ENCODE assay signal across 8 cellular contexts in the genomic region with DNA sequence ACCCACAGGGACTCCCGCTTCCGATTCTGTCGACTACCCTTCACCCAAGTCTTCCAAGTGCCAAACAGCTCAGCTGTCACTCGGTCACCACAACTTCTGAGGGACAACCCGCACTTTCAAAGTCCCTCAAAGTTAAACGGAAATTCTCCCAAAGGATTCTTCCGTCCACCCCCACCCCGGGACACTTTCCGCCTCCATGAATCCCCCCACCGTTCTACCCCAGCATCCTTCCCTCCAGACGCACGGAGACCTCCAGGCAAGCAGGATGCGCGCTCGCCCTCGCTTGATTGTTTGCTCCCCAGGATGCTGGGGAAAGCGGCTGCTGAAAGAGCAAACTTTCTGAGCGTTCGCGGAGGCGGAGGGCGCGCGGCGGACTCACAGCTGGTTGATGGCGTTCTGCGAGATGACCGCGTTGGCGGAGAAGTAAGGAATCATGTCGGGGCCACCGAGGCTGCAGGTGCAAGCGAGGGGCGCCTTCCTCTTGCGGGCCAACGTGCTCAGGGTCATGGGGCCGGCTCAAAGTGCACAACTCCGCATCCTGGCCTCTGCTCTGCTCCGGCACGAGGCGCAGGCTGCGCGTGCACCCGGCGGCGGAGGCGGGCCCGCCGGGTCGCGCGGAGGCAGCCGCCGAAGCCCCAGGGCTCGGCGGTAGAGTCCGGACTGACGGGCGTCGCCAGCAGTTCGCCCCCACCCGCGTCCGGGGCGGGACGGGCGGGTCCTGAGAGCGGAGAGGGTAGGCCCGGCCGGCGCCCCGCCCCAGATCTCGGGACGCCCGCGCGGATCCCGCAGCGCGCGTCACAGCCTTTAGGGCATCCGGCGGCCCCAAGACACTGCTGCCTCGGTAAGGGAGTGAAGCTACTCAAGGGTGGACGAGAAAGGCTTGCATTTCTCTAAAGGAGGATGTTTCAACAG.
DNase-seq lines count a peak whose midpoint lies in the region; ATAC-seq and TF ChIP-seq lines count a peak whose summit lies in the region.

No MANE protein-coding gene starts in this region.

- H4K20me1 ChIP-seq in GM23338 (replicated peaks; ENCODE audit: insufficient read depth), result no peaks in the 10 kb centered on the region

- H3K27me3 Mint-ChIP-seq in GM23338 (ENCODE audit: insufficient read depth, low read depth, poor library complexity), result peaks cover 10% of the 10 kb centered on the region

- peak overlapping the region; percentile 90 for H3K4me3 ChIP-seq in GM23338
- peak overlapping the region; percentile 66 for H3K4me3 ChIP-seq in astrocyte of the cerebellum (ENCODE audit: low read depth, low read length)
- peak overlapping the region; percentile 36 to 43 for H3K4me3 ChIP-seq in aorta (ENCODE audit: low read length in 2 of 2)

- H2AFZ ChIP-seq in GM23338, result peak overlapping the region; percentile 88; the same call in 1 of the 2 replicates

- intact Hi-C loops in aorta (cut with DNase I), result no loop called here

- H3K27ac Mint-ChIP-seq in GM23338, result no peak overlapping the region

- H3F3A ChIP-seq in GM23338 (replicated peaks; ENCODE audit: low read depth), result no peaks in the 10 kb centered on the region; the same call in 1 of the 2 replicates

- H3K27me3 ChIP-seq in GM23338 (ENCODE audit: insufficient read depth) (peaks cover 16% of the 10 kb centered on the region), aorta (ENCODE audit: control insufficient read depth in 1 of 2, insufficient read depth in 2 of 2, low read length in 1 of 2) (no peaks in the 10 kb centered on the region)

- peaks cover 12% of the 10 kb centered on the region; the same call in 2 of the 3 replicates for H3K4me1 Mint-ChIP-seq in GM23338

- H3K4me1 ChIP-seq in GM23338 (ENCODE audit: insufficient read depth) (peaks cover 7% of the 10 kb centered on the region), aorta (ENCODE audit: control insufficient read depth in 1 of 2, insufficient read depth in 2 of 2, low read length in 2 of 2) (peaks cover 0 to 6% of the 10 kb centered on the region in 2 donors)

- in situ Hi-C loops in astrocyte of the cerebellum (cut with HindIII; ENCODE audit: low sequenced_read_pairs), result no loop called here

- no peaks in the 10 kb centered on the region for H3K79me2 ChIP-seq in GM23338 (replicated peaks; ENCODE audit: insufficient read depth)

- peak overlapping the region; percentile 86 for H3K4me2 ChIP-seq in GM23338

- H3K9me3 Mint-ChIP-seq in GM23338, result no peaks in the 10 kb centered on the region

- H3K27ac ChIP-seq in GM23338 (ENCODE audit: low read depth), result no peak overlapping the region
- H3K27ac ChIP-seq in aorta (ENCODE audit: low read depth in 1 of 2, low read length in 2 of 2), result no peak overlapping the region

- H3K4me3 Mint-ChIP-seq in GM23338, result peak overlapping the region; percentile 90

- H3K9me3 ChIP-seq in aorta (ENCODE audit: control insufficient read depth, low read length), result no peaks in the 10 kb centered on the region

- H3K36me3 ChIP-seq in GM23338 (ENCODE audit: insufficient read depth) (no peaks in the 10 kb centered on the region), aorta (ENCODE audit: control insufficient read depth in 1 of 2, insufficient read depth in 2 of 2, low read length in 1 of 2) (no peaks in the 10 kb centered on the region)

- ATAC-seq in GM23338 (peak; percentile 91), aorta (ENCODE audit: low FRiP score) (peak; percentile 96)

- DNase-seq in EH (ENCODE audit: low read depth) (peak; percentile 88), GM23338 (ENCODE audit: low spot score) (peak; percentile 81), M059J (ENCODE audit: low read depth) (peak; percentile 85), T-helper 22 cell (ENCODE audit: low read depth) (peak; percentile 85), astrocyte of the cerebellum (ENCODE audit: low read depth) (no peak), hippocampal formation (lab: John Stamatoyannopoulos, UW) (peak; percentile 62 to 69), retina (peak; percentile 85), aorta (peak; percentile 95 to 96)

- no peaks in the 10 kb centered on the region for H3K36me3 Mint-ChIP-seq in GM23338 (ENCODE audit: low read depth)

- WGBS in aorta, 2 donors, result 0 to 1% methylated on average over 80 to 85 of the region's 85 CpGs

- TF ChIP-seq CTCF in GM23338 (conservative IDR thresholded peaks at IDR 0.05; ENCODE audit: low read depth in 2 of 2) (no peak), astrocyte of the cerebellum (IDR thresholded peaks at IDR 0.05; ENCODE audit: low read depth, low read length, missing control alignments) (no peak)

- no peaks in the 10 kb centered on the region for H3K9me2 ChIP-seq in GM23338 (ENCODE audit: insufficient read depth)

TF ChIP-seq in GM23338, 12 proteins besides CTCF, POLR2A, EP300 and RAD21:
- TF ChIP-seq CREB1 (CRISPR knock-in tag; IDR thresholded peaks at IDR 0.05; ENCODE audit: low read depth), result peak; percentile 47; the same call in 1 of the 2 replicates
- no peak for TF ChIP-seq NANOG (IDR thresholded peaks at IDR 0.05; ENCODE audit: borderline replicate concordance)

Comparison
In these comparisons a context has a peak if more than half of its experiments do, and no peak if none do; other contexts are left out.
1. H3K4me3 ChIP-seq: peak in every context shown above with its lines; median percentile 90 in GM23338; 66 in astrocyte of the cerebellum; 40 in aorta.